9 cellular contexts compared by ENCODE assay signal in the genomic region with DNA sequence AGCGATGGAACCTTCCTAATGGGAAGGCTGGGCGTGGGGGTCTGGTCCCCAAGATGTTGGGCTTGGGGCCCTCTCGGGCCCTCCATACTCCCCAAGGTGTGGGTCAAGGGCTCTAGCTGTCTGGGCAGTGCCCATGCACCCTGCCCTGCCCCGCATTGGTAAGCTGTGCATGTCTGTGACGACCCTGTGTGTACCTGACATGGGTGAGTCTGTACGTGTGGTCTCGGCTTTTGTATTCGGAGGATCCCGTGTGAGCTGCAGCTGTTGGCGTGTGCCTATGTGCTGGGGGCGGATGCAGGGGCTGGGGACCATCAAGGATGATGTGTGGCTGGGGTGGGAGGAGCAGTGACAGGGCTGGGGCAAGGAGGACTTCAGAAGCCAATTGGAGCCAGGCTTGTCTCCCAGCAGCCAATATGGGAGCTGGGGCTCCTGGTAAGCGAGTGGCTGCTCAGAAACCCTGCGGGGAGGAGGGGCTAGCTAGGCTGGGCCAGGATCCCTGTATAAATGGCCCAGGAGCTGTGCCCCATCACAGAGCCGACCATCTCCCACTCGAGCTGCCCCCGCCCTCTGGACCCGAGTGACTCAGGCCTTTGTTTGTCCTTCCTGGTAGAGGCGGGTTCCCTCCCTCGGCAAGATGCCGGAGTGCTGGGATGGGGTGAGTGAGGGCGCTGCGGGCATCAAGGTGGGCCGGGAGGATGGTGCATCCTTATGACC. TPM values are rescaled to one million over a fixed set of nuclear protein-coding genes. Genes with fewer than 3 reads are reported as not detected.
DNase-seq lines count a peak whose midpoint lies in the region; ATAC-seq and TF ChIP-seq lines count a peak whose summit lies in the region.
"Had no signal": no experiment of that assay in that cellular context is flagged by ENCODE, and none has a peak within 500 bp of the region (broad histone marks: within the 10 kb centered on the region; RNA-seq: fewer than 3 reads in every experiment).

A gene with protein sequence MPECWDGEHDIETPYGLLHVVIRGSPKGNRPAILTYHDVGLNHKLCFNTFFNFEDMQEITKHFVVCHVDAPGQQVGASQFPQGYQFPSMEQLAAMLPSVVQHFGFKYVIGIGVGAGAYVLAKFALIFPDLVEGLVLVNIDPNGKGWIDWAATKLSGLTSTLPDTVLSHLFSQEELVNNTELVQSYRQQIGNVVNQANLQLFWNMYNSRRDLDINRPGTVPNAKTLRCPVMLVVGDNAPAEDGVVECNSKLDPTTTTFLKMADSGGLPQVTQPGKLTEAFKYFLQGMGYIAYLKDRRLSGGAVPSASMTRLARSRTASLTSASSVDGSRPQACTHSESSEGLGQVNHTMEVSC (plus strand): TSS at position 529 of the 714 bp plus-strand sequence. CDS start 106 bp downstream, at position 635.

- no peaks in the 10 kb centered on the region for H3F3A ChIP-seq in PC-3 (ENCODE audit: low read length, unreplicated experiment)

- H4K20me1 ChIP-seq in PC-3 (ENCODE audit: low read length) = no peaks in the 10 kb centered on the region

- peak within 1 kb of the TSS; percentile 49 for H3K4me3 ChIP-seq in ACC112 (ENCODE audit: low read depth, low read length)
- peak within 1 kb of the TSS; percentile 70 for H3K4me3 ChIP-seq in PC-3 (ENCODE audit: low read length)

- H3K9ac ChIP-seq in PC-3 (ENCODE audit: low read length) = peak within 1 kb of the TSS; percentile 25; the same call in 1 of the 2 replicates

- CTCF ChIA-PET in PC-3 (lab: Charles Lee) = interaction anchor here (0.6 to 1.7 kb wide), 3 partner anchors 37 to 163 kb away, joined by 3 to 20 read pairs (median 3); no protein-coding TSS in a partner anchor

- TF ChIP-seq CTCF in PC-3 (conservative IDR thresholded peaks at IDR 0.05; ENCODE audit: low read depth, low read length) = no peak

- H2AFZ ChIP-seq in ACC112 (ENCODE audit: low read length, unreplicated experiment) (no peak within 1 kb of the TSS), PC-3 (ENCODE audit: low read length) (peak within 1 kb of the TSS; percentile 81)

- BruUV-seq in PC-3 (replicated peaks; lab: Mats Ljungman, UMichigan) = no TSS peak

- DNase-seq in PC-3 (peak; percentile 86), brain pericyte (ENCODE audit: low read depth, low spot score) (peak; percentile 42), hippocampal formation (lab: John Stamatoyannopoulos, UW) (peak; percentile 86 to 93), putamen (ENCODE audit: low spot score) (peak; percentile 95), HuH-7.5 (ENCODE audit: low spot score) (no peak)

- POLR2A ChIA-PET in PC-3 (lab: Charles Lee; ENCODE audit: unreplicated experiment) = interaction anchor here (0.6 kb wide), 4 partner anchors 15 to 275 kb away, joined by 4 to 8 read pairs (median 4); no protein-coding TSS in a partner anchor

- H3K4me1 ChIP-seq in ACC112 (ENCODE audit: control insufficient read depth, insufficient read depth, low read length, unreplicated experiment) = peaks cover 11% of the 10 kb centered on the region
- peaks cover 7% of the 10 kb centered on the region; the same call in 1 of the 2 replicates for H3K4me1 ChIP-seq in PC-3 (ENCODE audit: insufficient read depth, low read length)

- no peaks in the 10 kb centered on the region for H3K9me3 ChIP-seq in PC-3 (ENCODE audit: low read length)

- H3K27ac ChIP-seq in ACC112 (ENCODE audit: low read depth, low read length) (no peak within 1 kb of the TSS), PC-3 (ENCODE audit: low read length) (no peak within 1 kb of the TSS)
- H3K27ac ChIP-seq: HL-60 had no signal

- no peaks in the 10 kb centered on the region for H3K9me2 ChIP-seq in PC-3 (replicated peaks; ENCODE audit: low read length)

- ATAC-seq in GM18511 (IDR thresholded peaks at IDR 0.05; ENCODE audit: unreplicated experiment) = peak; percentile 43
- peak; percentile 39 for ATAC-seq in HG03521 (IDR thresholded peaks at IDR 0.05; ENCODE audit: unreplicated experiment)
- peak; percentile 84 for ATAC-seq in PC-3

- intact Hi-C loops in PC-3 (cut with micrococcal nuclease) = no loop called here

- H3K36me3 ChIP-seq in ACC112 (ENCODE audit: insufficient read depth, low read length) (no peaks in the 10 kb centered on the region), PC-3 (ENCODE audit: low read depth, low read length) (no peaks in the 10 kb centered on the region)

- peak within 1 kb of the TSS; percentile 99 for H3K4me2 ChIP-seq in PC-3 (ENCODE audit: low read length)

- H3K79me2 ChIP-seq in ACC112 (ENCODE audit: control insufficient read depth, insufficient read depth, low read length, unreplicated experiment) (no peaks in the 10 kb centered on the region), PC-3 (ENCODE audit: low read length) (no peaks in the 10 kb centered on the region)

- no peaks in the 10 kb centered on the region for H3K27me3 ChIP-seq in ACC112 (ENCODE audit: insufficient read depth, low read length)
- H3K27me3 ChIP-seq in PC-3 (ENCODE audit: low read length) = no peaks in the 10 kb centered on the region

RNA-seq across cellular contexts. Expression of the gene that starts here (rescaled TPM):
- total RNA-seq in PC-3 (2014; rRNA removed) = 14.2 and 26.6 TPM in 2 replicates
